10 cellular contexts compared by ENCODE assay signal in genomic region chr7:47380325-47381131, GRCh38.
DNase-seq lines count a peak whose midpoint lies in the region; ATAC-seq and TF ChIP-seq lines count a peak whose summit lies in the region.
"Had no signal": no experiment of that assay in that cellular context is flagged by ENCODE, and none has a peak within 500 bp of the region (broad histone marks: within the 10 kb centered on the region; RNA-seq: fewer than 3 reads in every experiment).

No MANE protein-coding gene starts in this region.

- H3K4me3 Mint-ChIP-seq in mesothelial cell of epicardium: no peak overlapping the region
- H3K4me3 Mint-ChIP-seq in effector memory CD8-positive, alpha-beta T cell: no peak overlapping the region
- H3K4me3 Mint-ChIP-seq: B cell had no signal

- H3K36me3 Mint-ChIP-seq in mesothelial cell of epicardium: peaks cover 26% of the 10 kb centered on the region
- H3K36me3 Mint-ChIP-seq in effector memory CD8-positive, alpha-beta T cell (ENCODE audit: insufficient read depth): no peaks in the 10 kb centered on the region

- DNase-seq in NCI-H526 treated with DMSO at 0.1 percent for 48 hours (lab: John Stamatoyannopoulos, UW) (peak; percentile 10), epithelial cell of prostate (ENCODE audit: low read depth, low spot score) (no peak), mesothelial cell of epicardium (ENCODE audit: low spot score in 2 of 2, unreplicated experiment in 2 of 2) (no peak)
- no peak for DNase-seq in activated effector memory CD4-positive, alpha-beta T cell treated with Interleukin-2 at 50 U/mL for 16 hours
- DNase-seq in effector memory CD8-positive, alpha-beta T cell: no peak
- DNase-seq: NCI-H187 had no signal

- H3K27me3 Mint-ChIP-seq in mesothelial cell of epicardium (ENCODE audit: low read depth): no peaks in the 10 kb centered on the region
- peaks cover 0 to 5% of the 10 kb centered on the region in 2 donors for H3K27me3 Mint-ChIP-seq in effector memory CD8-positive, alpha-beta T cell
- H3K27me3 Mint-ChIP-seq: B cell had no signal

- ATAC-seq in GM21737 (IDR thresholded peaks at IDR 0.05; ENCODE audit: unreplicated experiment): no peak
- no peak for ATAC-seq in effector memory CD8-positive, alpha-beta T cell (replicated peaks)
- no peak for ATAC-seq in GM18519 (IDR thresholded peaks at IDR 0.05; ENCODE audit: low FRiP score, unreplicated experiment)

- TF ChIP-seq CTCF in 22Rv1 (IDR thresholded peaks at IDR 0.05) (peak; percentile 24; the same call in 1 of the 2 replicates), mesothelial cell of epicardium (IDR thresholded peaks at IDR 0.05; ENCODE audit: unreplicated experiment) (no peak)

- H3K27ac ChIP-seq in 22Rv1: peak overlapping the region; percentile 73
- H3K27ac ChIP-seq in epithelial cell of prostate: peak overlapping the region; percentile 13

- H3K9me3 Mint-ChIP-seq in mesothelial cell of epicardium: no peaks in the 10 kb centered on the region
- H3K9me3 Mint-ChIP-seq in effector memory CD8-positive, alpha-beta T cell: peaks cover 0 to 24% of the 10 kb centered on the region in 2 donors

- H3K27ac Mint-ChIP-seq in mesothelial cell of epicardium: peak overlapping the region; percentile 84
- H3K27ac Mint-ChIP-seq in effector memory CD8-positive, alpha-beta T cell: no peak overlapping the region
- H3K27ac Mint-ChIP-seq: B cell had no signal

- peaks cover 39% of the 10 kb centered on the region for H3K4me1 Mint-ChIP-seq in mesothelial cell of epicardium
- H3K4me1 Mint-ChIP-seq in effector memory CD8-positive, alpha-beta T cell (ENCODE audit: low read depth in 2 of 2): no peaks in the 10 kb centered on the region
- H3K4me1 Mint-ChIP-seq: B cell had no signal
